Comparison of ENCODE assay signal across 15 cellular contexts in genomic region chr6:21102624-21103023, GRCh38.
"Had no signal": no experiment of that assay in that cellular context is flagged by ENCODE, and none has a peak within 500 bp of the region (broad histone marks: within the 10 kb centered on the region; RNA-seq: fewer than 3 reads in every experiment).

No MANE protein-coding gene starts in this region.

- H3K9ac ChIP-seq: neural progenitor cell had no signal

- H3K4me1 ChIP-seq: foreskin keratinocyte had no signal

- H3K27me3 ChIP-seq: dorsolateral prefrontal cortex, heart left ventricle, neural progenitor cell, ovary had no signal

- H3K27ac ChIP-seq: dorsolateral prefrontal cortex, foreskin keratinocyte, heart left ventricle, neural progenitor cell, ovary had no signal

- H3K4me3 ChIP-seq: dorsolateral prefrontal cortex, heart left ventricle, neural progenitor cell, ovary had no signal

- ATAC-seq: foreskin keratinocyte; heart left ventricle; left ventricle myocardium superior; stimulated activated naive CD8-positive, alpha-beta T cell treated with anti-CD3 and anti-CD28 coated beads, Interleukin-15, Interleukin-2, amounts not matched to agents 100 U/mL and 50 U/mL, for 24 hours; T-helper 17 cell had no signal

- H3K36me3 ChIP-seq: neural progenitor cell, ovary had no signal

- H3K9me3 ChIP-seq: heart left ventricle, ovary had no signal

- H3K4me2 ChIP-seq: neural progenitor cell had no signal

- DNase-seq: activated CD4-positive, alpha-beta T cell treated with anti-CD3 and anti-CD28 coated beads, Interleukin-2, amount 10 ng/mL, durations not matched to agents 7 days and 5 days; activated CD4-positive, CD25-positive, alpha-beta regulatory T cell; activated T-cell treated with anti-CD3 and anti-CD28 coated beads for 4 hours; amygdala; dorsolateral prefrontal cortex; foreskin keratinocyte; heart left ventricle; left ventricle myocardium superior; mesenchymal stem cell; ovary; stimulated activated CD4-positive, alpha-beta T cell treated with anti-CD3 and anti-CD28 coated beads, Interleukin-2, amount 100 ng/mL, for 48 hours; stimulated activated CD8-positive, alpha-beta memory T cell treated with anti-CD3 and anti-CD28 coated beads, Interleukin-4, amount 100 ng/mL, for 48 hours; stimulated activated naive CD8-positive, alpha-beta T cell treated with anti-CD3 and anti-CD28 coated beads, Interleukin-15, Interleukin-2, amounts not matched to agents 100 U/mL and 50 U/mL, for 24 hours; T-helper 17 cell had no signal
